ENCODE assay signal across 29 cellular contexts in genomic region chr3:102544741-102545140, GRCh38.
"Had no signal": no experiment of that assay in that cellular context is flagged by ENCODE, and none has a peak within 500 bp of the region (broad histone marks: within the 10 kb centered on the region; RNA-seq: fewer than 3 reads in every experiment).

No MANE protein-coding gene starts in this region.

- H3K27me3 ChIP-seq: colonic mucosa, esophagus muscularis mucosa, foreskin keratinocyte, gastroesophageal sphincter, hepatocyte had no signal

- H3K79me2 ChIP-seq: hepatocyte had no signal

- H3K4me3 ChIP-seq: colonic mucosa, coronary artery, dorsolateral prefrontal cortex, esophagus muscularis mucosa, esophagus squamous epithelium, gastrocnemius medialis, gastroesophageal sphincter, heart left ventricle, heart right ventricle, hepatocyte had no signal

- H2AFZ ChIP-seq: hepatocyte had no signal

- H3K36me3 ChIP-seq: colonic mucosa, esophagus muscularis mucosa, esophagus squamous epithelium, gastrocnemius medialis, gastroesophageal sphincter, heart left ventricle, heart right ventricle had no signal

- FAIRE-seq: colon, endometrium, endothelial cell of umbilical vein, frontal cortex had no signal

- DNase-seq: colonic mucosa; cortex of kidney; dermis blood vessel endothelial cell; dorsolateral prefrontal cortex; effector CD4-positive, alpha-beta T cell; effector CD8-positive, alpha-beta T cell; effector memory CD4-positive, alpha-beta T cell; effector memory CD8-positive, alpha-beta T cell; endodermal cell; erythroblast; esophagus squamous epithelium; foreskin fibroblast; foreskin keratinocyte; foreskin melanocyte; gastrocnemius medialis; glutamatergic neuron; head of caudate nucleus; heart left ventricle; heart right ventricle had no signal

- H3K4me1 ChIP-seq: colonic mucosa, esophagus muscularis mucosa, esophagus squamous epithelium, foreskin keratinocyte, gastrocnemius medialis, gastroesophageal sphincter, heart left ventricle, heart right ventricle had no signal

- H3K4me2 ChIP-seq: hepatocyte had no signal

- H3K9me3 ChIP-seq: colonic mucosa, esophagus muscularis mucosa, esophagus squamous epithelium, gastrocnemius medialis, gastroesophageal sphincter, heart left ventricle, heart right ventricle had no signal

- H3K27ac ChIP-seq: colonic mucosa, coronary artery, dorsolateral prefrontal cortex, epithelial cell of prostate, esophagus muscularis mucosa, esophagus squamous epithelium, foreskin keratinocyte, gastrocnemius medialis, gastroesophageal sphincter, heart left ventricle, heart right ventricle, hepatocyte had no signal

- ATAC-seq: effector memory CD8-positive, alpha-beta T cell; esophagus mucosa; foreskin keratinocyte; gastrocnemius medialis; gastroesophageal sphincter; heart left ventricle; heart right ventricle had no signal
